In the genomic region with DNA sequence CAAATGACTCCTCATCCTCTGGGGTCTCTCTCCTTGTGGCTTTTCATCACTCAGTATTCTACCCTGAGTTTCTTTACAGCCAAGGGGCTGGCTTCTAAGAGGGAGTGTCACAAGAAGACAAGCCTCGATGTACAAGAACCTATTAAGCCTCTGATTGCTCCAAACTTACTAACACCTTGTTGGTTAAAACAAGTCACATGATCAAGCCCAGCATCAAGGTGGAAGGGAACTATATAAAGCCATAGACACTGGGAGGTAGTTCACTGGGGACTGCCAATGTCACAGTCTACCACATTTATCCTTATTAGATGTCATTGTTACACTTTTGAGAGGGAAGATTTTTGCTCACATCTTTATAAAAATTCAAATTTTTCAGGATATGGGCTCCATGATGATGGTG, we compare ENCODE assay signal across 3 cellular contexts.
TF ChIP-seq lines count a peak whose summit lies in the region.

No MANE protein-coding gene starts in this region.

TF ChIP-seq in A549, 52 proteins besides CTCF, POLR2A, EP300 and RAD21:
- TF ChIP-seq, protein P1, sequence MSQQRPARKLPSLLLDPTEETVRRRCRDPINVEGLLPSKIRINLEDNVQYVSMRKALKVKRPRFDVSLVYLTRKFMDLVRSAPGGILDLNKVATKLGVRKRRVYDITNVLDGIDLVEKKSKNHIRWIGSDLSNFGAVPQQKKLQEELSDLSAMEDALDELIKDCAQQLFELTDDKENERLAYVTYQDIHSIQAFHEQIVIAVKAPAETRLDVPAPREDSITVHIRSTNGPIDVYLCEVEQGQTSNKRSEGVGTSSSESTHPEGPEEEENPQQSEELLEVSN (IDR thresholded peaks at IDR 0.05; ENCODE audit: borderline replicate concordance, low read depth), result no peak
- TF ChIP-seq, protein P2, sequence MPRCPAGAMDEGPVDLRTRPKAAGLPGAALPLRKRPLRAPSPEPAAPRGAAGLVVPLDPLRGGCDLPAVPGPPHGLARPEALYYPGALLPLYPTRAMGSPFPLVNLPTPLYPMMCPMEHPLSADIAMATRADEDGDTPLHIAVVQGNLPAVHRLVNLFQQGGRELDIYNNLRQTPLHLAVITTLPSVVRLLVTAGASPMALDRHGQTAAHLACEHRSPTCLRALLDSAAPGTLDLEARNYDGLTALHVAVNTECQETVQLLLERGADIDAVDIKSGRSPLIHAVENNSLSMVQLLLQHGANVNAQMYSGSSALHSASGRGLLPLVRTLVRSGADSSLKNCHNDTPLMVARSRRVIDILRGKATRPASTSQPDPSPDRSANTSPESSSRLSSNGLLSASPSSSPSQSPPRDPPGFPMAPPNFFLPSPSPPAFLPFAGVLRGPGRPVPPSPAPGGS (IDR thresholded peaks at IDR 0.05), result no peak
- TF ChIP-seq PHF8 (IDR thresholded peaks at IDR 0.05; ENCODE audit: borderline replicate concordance, low read depth), result no peak

TF ChIP-seq in Ishikawa, 13 proteins besides CTCF, POLR2A, EP300 and RAD21:
- TF ChIP-seq FOXM1 (IDR thresholded peaks at IDR 0.05; ENCODE audit: borderline replicate concordance, low read depth), result no peak
- TF ChIP-seq, protein P3, sequence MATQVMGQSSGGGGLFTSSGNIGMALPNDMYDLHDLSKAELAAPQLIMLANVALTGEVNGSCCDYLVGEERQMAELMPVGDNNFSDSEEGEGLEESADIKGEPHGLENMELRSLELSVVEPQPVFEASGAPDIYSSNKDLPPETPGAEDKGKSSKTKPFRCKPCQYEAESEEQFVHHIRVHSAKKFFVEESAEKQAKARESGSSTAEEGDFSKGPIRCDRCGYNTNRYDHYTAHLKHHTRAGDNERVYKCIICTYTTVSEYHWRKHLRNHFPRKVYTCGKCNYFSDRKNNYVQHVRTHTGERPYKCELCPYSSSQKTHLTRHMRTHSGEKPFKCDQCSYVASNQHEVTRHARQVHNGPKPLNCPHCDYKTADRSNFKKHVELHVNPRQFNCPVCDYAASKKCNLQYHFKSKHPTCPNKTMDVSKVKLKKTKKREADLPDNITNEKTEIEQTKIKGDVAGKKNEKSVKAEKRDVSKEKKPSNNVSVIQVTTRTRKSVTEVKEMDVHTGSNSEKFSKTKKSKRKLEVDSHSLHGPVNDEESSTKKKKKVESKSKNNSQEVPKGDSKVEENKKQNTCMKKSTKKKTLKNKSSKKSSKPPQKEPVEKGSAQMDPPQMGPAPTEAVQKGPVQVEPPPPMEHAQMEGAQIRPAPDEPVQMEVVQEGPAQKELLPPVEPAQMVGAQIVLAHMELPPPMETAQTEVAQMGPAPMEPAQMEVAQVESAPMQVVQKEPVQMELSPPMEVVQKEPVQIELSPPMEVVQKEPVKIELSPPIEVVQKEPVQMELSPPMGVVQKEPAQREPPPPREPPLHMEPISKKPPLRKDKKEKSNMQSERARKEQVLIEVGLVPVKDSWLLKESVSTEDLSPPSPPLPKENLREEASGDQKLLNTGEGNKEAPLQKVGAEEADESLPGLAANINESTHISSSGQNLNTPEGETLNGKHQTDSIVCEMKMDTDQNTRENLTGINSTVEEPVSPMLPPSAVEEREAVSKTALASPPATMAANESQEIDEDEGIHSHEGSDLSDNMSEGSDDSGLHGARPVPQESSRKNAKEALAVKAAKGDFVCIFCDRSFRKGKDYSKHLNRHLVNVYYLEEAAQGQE (IDR thresholded peaks at IDR 0.05; ENCODE audit: low read depth), result no peak
- TF ChIP-seq YY1 (IDR thresholded peaks at IDR 0.05; ENCODE audit: low read depth), result no peak
- TF ChIP-seq, protein P4, sequence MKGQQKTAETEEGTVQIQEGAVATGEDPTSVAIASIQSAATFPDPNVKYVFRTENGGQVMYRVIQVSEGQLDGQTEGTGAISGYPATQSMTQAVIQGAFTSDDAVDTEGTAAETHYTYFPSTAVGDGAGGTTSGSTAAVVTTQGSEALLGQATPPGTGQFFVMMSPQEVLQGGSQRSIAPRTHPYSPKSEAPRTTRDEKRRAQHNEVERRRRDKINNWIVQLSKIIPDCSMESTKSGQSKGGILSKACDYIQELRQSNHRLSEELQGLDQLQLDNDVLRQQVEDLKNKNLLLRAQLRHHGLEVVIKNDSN (IDR thresholded peaks at IDR 0.05), result peak; percentile 62; the same call in 1 of the 2 replicates

TF ChIP-seq in H1, 55 proteins besides CTCF, POLR2A, EP300 and RAD21:
- no peak for TF ChIP-seq NANOG (IDR thresholded peaks at IDR 0.05; ENCODE audit: insufficient read depth, low read depth, low read length, poor library complexity, severe bottlenecking)
- TF ChIP-seq, protein P5, sequence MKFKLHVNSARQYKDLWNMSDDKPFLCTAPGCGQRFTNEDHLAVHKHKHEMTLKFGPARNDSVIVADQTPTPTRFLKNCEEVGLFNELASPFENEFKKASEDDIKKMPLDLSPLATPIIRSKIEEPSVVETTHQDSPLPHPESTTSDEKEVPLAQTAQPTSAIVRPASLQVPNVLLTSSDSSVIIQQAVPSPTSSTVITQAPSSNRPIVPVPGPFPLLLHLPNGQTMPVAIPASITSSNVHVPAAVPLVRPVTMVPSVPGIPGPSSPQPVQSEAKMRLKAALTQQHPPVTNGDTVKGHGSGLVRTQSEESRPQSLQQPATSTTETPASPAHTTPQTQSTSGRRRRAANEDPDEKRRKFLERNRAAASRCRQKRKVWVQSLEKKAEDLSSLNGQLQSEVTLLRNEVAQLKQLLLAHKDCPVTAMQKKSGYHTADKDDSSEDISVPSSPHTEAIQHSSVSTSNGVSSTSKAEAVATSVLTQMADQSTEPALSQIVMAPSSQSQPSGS (IDR thresholded peaks at IDR 0.05; ENCODE audit: low read length), result no peak
- TF ChIP-seq, protein P6, sequence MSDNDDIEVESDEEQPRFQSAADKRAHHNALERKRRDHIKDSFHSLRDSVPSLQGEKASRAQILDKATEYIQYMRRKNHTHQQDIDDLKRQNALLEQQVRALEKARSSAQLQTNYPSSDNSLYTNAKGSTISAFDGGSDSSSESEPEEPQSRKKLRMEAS (IDR thresholded peaks at IDR 0.05), result no peak
- no peak for TF ChIP-seq CHD2 (IDR thresholded peaks at IDR 0.05; ENCODE audit: low read length)
- TF ChIP-seq CHD1 (IDR thresholded peaks at IDR 0.05; ENCODE audit: low read depth, low read length), result no peak
- no peak for TF ChIP-seq RXRA (IDR thresholded peaks at IDR 0.05; ENCODE audit: insufficient read depth, low read depth, low read length)
- TF ChIP-seq HDAC2 (IDR thresholded peaks at IDR 0.05; ENCODE audit: borderline replicate concordance in 1 of 2, low read depth in 2 of 2, low read length in 2 of 2), result no peak
- no peak for TF ChIP-seq EGR1 (IDR thresholded peaks at IDR 0.05; ENCODE audit: borderline replicate concordance, low read depth, low read length)
- no peak for TF ChIP-seq NRF1 (IDR thresholded peaks at IDR 0.05; ENCODE audit: low read depth, low read length)
- no peak for TF ChIP-seq ASH2L (IDR thresholded peaks at IDR 0.05; ENCODE audit: low read length)
- no peak for TF ChIP-seq BCL11A (IDR thresholded peaks at IDR 0.05; ENCODE audit: low read depth in 2 of 2, low read length in 2 of 2)
- no peak for TF ChIP-seq SP2 (IDR thresholded peaks at IDR 0.05; ENCODE audit: low read length)
- TF ChIP-seq SP1 (IDR thresholded peaks at IDR 0.05; ENCODE audit: low read depth, low read length), result no peak
- TF ChIP-seq RNF2 (IDR thresholded peaks at IDR 0.05; ENCODE audit: borderline replicate concordance, low read depth, low read length, missing control alignments, poor library complexity, severe bottlenecking), result no peak
- TF ChIP-seq SP4 (IDR thresholded peaks at IDR 0.05; ENCODE audit: low read length), result no peak
- TF ChIP-seq FOSL1 (IDR thresholded peaks at IDR 0.05; ENCODE audit: insufficient read depth, low read depth, low read length), result no peak
- TF ChIP-seq TAF7 (optimal IDR thresholded peaks at IDR 0.05; ENCODE audit: borderline replicate concordance, low read depth, low read length), result no peak
- no peak for TF ChIP-seq KDM5A (IDR thresholded peaks at IDR 0.05; ENCODE audit: low read length)
TF ChIP-seq in H1: peak in this region for 0.
